In the genomic region with DNA sequence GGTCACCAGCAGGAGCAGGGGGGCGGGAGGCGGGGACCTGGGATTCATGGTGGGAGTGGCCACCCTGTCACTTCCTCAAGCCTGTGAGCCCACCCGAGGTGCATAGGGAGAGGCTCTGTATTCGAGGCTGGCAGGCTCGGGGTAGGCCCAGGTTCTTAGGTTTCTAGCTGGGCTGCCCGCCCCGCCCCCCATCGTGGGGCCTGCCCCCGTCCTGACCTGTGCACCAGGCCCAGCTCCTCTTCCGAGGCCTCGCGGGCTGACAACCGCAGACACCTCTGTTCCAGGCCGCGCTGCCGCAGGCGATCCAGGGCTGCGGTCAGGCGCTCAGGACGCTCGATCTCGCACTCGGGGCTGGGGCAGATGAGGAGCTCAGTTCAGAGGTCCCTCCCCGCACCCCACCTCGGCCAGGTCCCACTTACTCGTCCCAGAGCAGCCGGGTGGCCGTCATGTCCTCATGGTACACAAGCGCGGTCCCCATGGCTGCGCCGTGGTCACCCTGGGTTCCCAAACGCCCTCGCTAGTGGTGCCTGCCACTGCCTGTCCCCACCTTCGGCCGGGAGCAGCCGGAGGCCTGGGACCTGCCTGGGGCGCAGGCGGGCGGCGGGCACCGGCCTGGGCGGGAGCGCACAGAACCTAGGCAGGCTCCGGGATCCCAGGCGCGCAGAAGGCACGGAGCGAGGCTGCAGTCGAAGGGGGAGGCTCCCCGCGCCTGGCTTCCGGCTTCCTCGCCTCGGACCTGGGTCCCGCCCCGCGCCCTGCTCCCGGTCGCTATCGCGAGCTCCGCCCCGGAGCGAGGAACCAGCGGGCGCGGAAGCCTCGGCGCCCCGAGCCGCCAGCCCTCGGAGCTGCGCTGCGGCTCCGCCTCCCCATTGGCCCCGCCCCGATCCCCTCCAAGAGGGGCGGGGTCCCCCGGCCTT, we compare ENCODE assay signal across 8 cellular contexts. TPM values are rescaled to one million over a fixed set of nuclear protein-coding genes. Genes with fewer than 3 reads are reported as not detected.
A peak's percentile ranks its signal among the peaks of the same experiment; 100 is the strongest.
DNase-seq lines count a peak whose midpoint lies in the region; ATAC-seq and TF ChIP-seq lines count a peak whose summit lies in the region.

Gene HDAC10, minus strand, starts transcription at position 711 of the 917 bp plus-strand sequence. Its CDS starts 233 bp downstream, at position 478.

- no peak for DNase-seq in AG04450 (ENCODE audit: low read depth, low spot score)
- no peak for DNase-seq in RWPE2 (ENCODE audit: low spot score)
- DNase-seq in activated effector memory CD4-positive, alpha-beta T cell treated with anti-CD3 and anti-CD28 coated beads, Interleukin-2, amount 50 U/mL, for 16 hours = peak; percentile 92
- peak; percentile 79 to 94 for DNase-seq in foreskin fibroblast
- no peak for DNase-seq in occipital lobe (lab: John Stamatoyannopoulos, UW)

- CTCF ChIA-PET in AG04450 (lab: Charles Lee) = interaction anchor here (0.6 to 3.0 kb wide), 8 partner anchors 8 to 116 kb away, joined by 3 to 25 read pairs (median 4); partner anchors contain the start of gene MAPK12

- H3K4me1 ChIP-seq in RWPE2 (ENCODE audit: insufficient read depth, poor library complexity, severe bottlenecking) (no peaks in the 10 kb centered on the region), thymus (ENCODE audit: control insufficient read depth, insufficient read depth, low read length) (peaks cover 9% of the 10 kb centered on the region)

- TF ChIP-seq CTCF in AG04450 (IDR thresholded peaks at IDR 0.05; ENCODE audit: low read depth, low read length) (no peak), RWPE2 (IDR thresholded peaks at IDR 0.05; ENCODE audit: poor library complexity, severe bottlenecking) (no peak), foreskin fibroblast (IDR thresholded peaks at IDR 0.05; ENCODE audit: low read depth, low read length) (no peak)

- POLR2A ChIA-PET in AG04450 (lab: Yijun Ruan, JAX) = interaction anchor here (0.6 to 2.1 kb wide), 6 partner anchors 10 to 91 kb away, joined by 3 to 8 read pairs (median 4); partner anchors contain the start of gene MAPK12

- WGBS in thymus = 2% methylated on average over 80 of the region's 80 CpGs

- H3K4me3 ChIP-seq in AG04450 (ENCODE audit: low read depth, low read length) (peak within 1 kb of the TSS; percentile 85), RWPE2 (ENCODE audit: severe bottlenecking) (peak within 1 kb of the TSS; percentile 41), foreskin fibroblast (ENCODE audit: low read depth in 1 of 2, low read length in 2 of 2) (peak within 1 kb of the TSS; percentile 70 to 83), thymus (ENCODE audit: low read length) (peak within 1 kb of the TSS; percentile 66)

- H3K9me3 ChIP-seq in AG04450 (ENCODE audit: control insufficient read depth, insufficient read depth, low read length) (no peaks in the 10 kb centered on the region), RWPE2 (ENCODE audit: severe bottlenecking) (no peaks in the 10 kb centered on the region), thymus (ENCODE audit: control insufficient read depth) (no peaks in the 10 kb centered on the region)

- H3K36me3 ChIP-seq in RWPE2 (ENCODE audit: low read depth) (peaks cover 14% of the 10 kb centered on the region), thymus (ENCODE audit: control insufficient read depth, insufficient read depth) (peaks cover 18% of the 10 kb centered on the region)

- ATAC-seq in GM18907 (IDR thresholded peaks at IDR 0.05; ENCODE audit: unreplicated experiment) (peak; percentile 47), HG03521 (IDR thresholded peaks at IDR 0.05; ENCODE audit: unreplicated experiment) (peak; percentile 56), RWPE2 (ENCODE audit: low read depth) (peak; percentile 58)

- H3K27me3 ChIP-seq in AG04450 (ENCODE audit: control insufficient read depth, insufficient read depth, low read length) = no peaks in the 10 kb centered on the region
- no peaks in the 10 kb centered on the region for H3K27me3 ChIP-seq in RWPE2 (ENCODE audit: insufficient read depth, poor library complexity, severe bottlenecking)
- no peaks in the 10 kb centered on the region for H3K27me3 ChIP-seq in thymus (ENCODE audit: control insufficient read depth, insufficient read depth)

- H3K27ac ChIP-seq in AG04450 (ENCODE audit: low read depth, low read length) = peak within 1 kb of the TSS; percentile 61
- H3K27ac ChIP-seq in RWPE2 (ENCODE audit: poor library complexity, severe bottlenecking) = peak within 1 kb of the TSS; percentile 68
- peak within 1 kb of the TSS; percentile 76 for H3K27ac ChIP-seq in thymus (ENCODE audit: low read depth)

RNA-seq across cellular contexts. Expression of gene HDAC10, which starts in this region (rescaled TPM):
- polyA plus RNA-seq in AG04450 (2011; rRNA removed) (7.0 and 9.9 TPM in 2 replicates), thymus (61.6 TPM)
- polyA minus RNA-seq in AG04450 (2011; rRNA and poly(A)+ RNA removed) = 7.4 and 9.7 TPM in 2 replicates
- total RNA-seq in occipital lobe = 19.8 TPM

Comparison
In these comparisons a context has a peak if more than half of its experiments do, and no peak if none do; other contexts are left out.
1. DNase-seq: peak in activated effector memory CD4-positive, alpha-beta T cell treated with anti-CD3 and anti-CD28 coated beads, Interleukin-2, amount 50 U/mL, for 16 hours (single experiment) and foreskin fibroblast (2 of 2); none in AG04450 (single experiment), RWPE2 (single experiment) and occipital lobe (single experiment).
2. Peak in every context shown above with its lines, with median percentiles within 50 percentile points of each other: H3K27ac ChIP-seq, H3K4me3 ChIP-seq and ATAC-seq.